In genomic region chr6:30719356-30719755, GRCh38 we compare ENCODE assay signal across 7 cellular contexts. TPM values are rescaled to one million over a fixed set of nuclear protein-coding genes. Genes with fewer than 3 reads are reported as not detected.
DNase-seq lines count a peak whose midpoint lies in the region; ATAC-seq and TF ChIP-seq lines count a peak whose summit lies in the region.

No MANE protein-coding gene starts in this region.

- POLR2A ChIA-PET in PC-9 (lab: Charles Lee; ENCODE audit: unreplicated experiment) = interaction anchor here (0.6 kb wide), 1 partner anchor 218 kb away, joined by 3 read pairs; no protein-coding TSS in a partner anchor

- H3K4me2 ChIP-seq in PC-9 = peak overlapping the region; percentile 84

- H3K4me3 ChIP-seq in GM12875 (ENCODE audit: low read depth, low read length) (peak overlapping the region; percentile 48), PC-9 (peak overlapping the region; percentile 85), esophagus squamous epithelium (peak overlapping the region; percentile 57 to 75 (median 72)), retinal pigment epithelial cell (ENCODE audit: low read length) (peak overlapping the region; percentile 100)

- WGBS in esophagus squamous epithelium, 2 donors = 9 to 14% methylated on average over 8 of the region's 8 CpGs

- H2AFZ ChIP-seq in PC-9 = peak overlapping the region; percentile 56; the same call in 1 of the 2 replicates

- DNase-seq in PC-9 = no peak
- DNase-seq in esophagus squamous epithelium (lab: John Stamatoyannopoulos, UW) = no peak
- DNase-seq in retinal pigment epithelial cell (ENCODE audit: low read depth) = no peak
- no peak for DNase-seq in OCI-M1 (lab: John Stamatoyannopoulos, UW)

- TF ChIP-seq CTCF in GM12875 (IDR thresholded peaks at IDR 0.05; ENCODE audit: borderline replicate concordance, insufficient read depth, low read depth, low read length) = no peak
- TF ChIP-seq CTCF in PC-9 (conservative IDR thresholded peaks at IDR 0.05) = no peak
- TF ChIP-seq CTCF in esophagus squamous epithelium (IDR thresholded peaks at IDR 0.05) = no peak
- TF ChIP-seq CTCF in retinal pigment epithelial cell (conservative IDR thresholded peaks at IDR 0.05; ENCODE audit: low read depth, low read length) = no peak

- H3K79me2 ChIP-seq in PC-9 (ENCODE audit: low read depth) = peaks cover 57% of the 10 kb centered on the region

- CTCF ChIA-PET in PC-9 (lab: Charles Lee) = interaction anchor here (0.6 kb wide), 1 partner anchor 96 kb away, joined by 3 read pairs; no protein-coding TSS in a partner anchor

- H3K27me3 ChIP-seq in PC-9 (ENCODE audit: insufficient read depth, low read depth) (no peaks in the 10 kb centered on the region), esophagus squamous epithelium (no peaks in the 10 kb centered on the region)

- no peak overlapping the region for H3K27ac ChIP-seq in PC-9
- H3K27ac ChIP-seq in esophagus squamous epithelium = peak overlapping the region; percentile 91 to 96 (median 94)

- intact Hi-C loops in PC-9 (cut with micrococcal nuclease; ENCODE audit: unreplicated experiment) (no loop called here), esophagus squamous epithelium (cut with DNase I) (no loop called here)

- BruUV-seq in PC-9 (replicated peaks; lab: Mats Ljungman, UMichigan) = no TSS peak

- H4K20me1 ChIP-seq in PC-9 (ENCODE audit: insufficient read depth) = peaks cover 29% of the 10 kb centered on the region

- ATAC-seq in HG03460 (IDR thresholded peaks at IDR 0.05; ENCODE audit: unreplicated experiment) (no peak), GM18511 (IDR thresholded peaks at IDR 0.05; ENCODE audit: unreplicated experiment) (no peak)

- H3F3A ChIP-seq in PC-9 (ENCODE audit: insufficient read depth, low read depth) = peaks cover 37% of the 10 kb centered on the region

- peaks cover 40% of the 10 kb centered on the region for H3K4me1 ChIP-seq in PC-9 (replicated peaks; ENCODE audit: insufficient read depth)
- H3K4me1 ChIP-seq in esophagus squamous epithelium = peaks cover 44 to 69% (median 48%) of the 10 kb centered on the region in 3 donors

- no peaks in the 10 kb centered on the region for H3K9me2 ChIP-seq in PC-9 (ENCODE audit: insufficient read depth)

- no peak for TF ChIP-seq POLR2A in esophagus squamous epithelium (IDR thresholded peaks at IDR 0.05)

- H3K9me3 ChIP-seq in PC-9 (ENCODE audit: insufficient read depth, low read depth) (no peaks in the 10 kb centered on the region), esophagus squamous epithelium (no peaks in the 10 kb centered on the region)

- H3K36me3 ChIP-seq in PC-9 (ENCODE audit: low read depth) = peaks cover 22% of the 10 kb centered on the region
- peaks cover 19 to 31% (median 21%) of the 10 kb centered on the region in 3 donors for H3K36me3 ChIP-seq in esophagus squamous epithelium

RNA-seq across cellular contexts. Expression of gene TUBB, which starts 0.8 kb away (rescaled TPM):
- 697 and 901 TPM in 2 replicates for total RNA-seq in PC-9 (2021)
- 100 to 1,000 TPM; 151 to 351 (median 255) TPM for total RNA-seq in esophagus squamous epithelium

RNA-seq across cellular contexts. Expression of gene MDC1, which starts 2.3 kb away (rescaled TPM):
- total RNA-seq in PC-9 (2021) (72.9 and 81.6 TPM in 2 replicates), esophagus squamous epithelium (1 to 10 TPM; 2.4 to 7.4 (median 7.0) TPM)

RNA-seq across cellular contexts. Expression of gene FLOT1, which starts 23.1 kb away (rescaled TPM):
- total RNA-seq in PC-9 (2021) (225 and 234 TPM in 2 replicates), esophagus squamous epithelium (10 to 100 TPM; 46.7 to 88.8 (median 64.4) TPM)

RNA-seq across cellular contexts. Expression of gene IER3, which starts 25.0 kb away (rescaled TPM):
- total RNA-seq in PC-9 (2021) (107 and 117 TPM in 2 replicates), esophagus squamous epithelium (10 to 100 TPM; 41.4 to 87.9 (median 66.0) TPM)

RNA-seq across cellular contexts. Expression of gene NRM, which starts 28.6 kb away (rescaled TPM):
- total RNA-seq in PC-9 (2021) = 25.8 and 38.3 TPM in 2 replicates
- 1 to 10 TPM; 3.8 to 7.4 (median 6.7) TPM for total RNA-seq in esophagus squamous epithelium

Comparison
In these comparisons a context has a peak if more than half of its experiments do, and no peak if none do; other contexts are left out.
1. H3K4me3 ChIP-seq: peak in every context shown above with its lines; median percentile 100 in retinal pigment epithelial cell; 85 in PC-9; 72 in esophagus squamous epithelium; 48 in GM12875.